In the genomic region with DNA sequence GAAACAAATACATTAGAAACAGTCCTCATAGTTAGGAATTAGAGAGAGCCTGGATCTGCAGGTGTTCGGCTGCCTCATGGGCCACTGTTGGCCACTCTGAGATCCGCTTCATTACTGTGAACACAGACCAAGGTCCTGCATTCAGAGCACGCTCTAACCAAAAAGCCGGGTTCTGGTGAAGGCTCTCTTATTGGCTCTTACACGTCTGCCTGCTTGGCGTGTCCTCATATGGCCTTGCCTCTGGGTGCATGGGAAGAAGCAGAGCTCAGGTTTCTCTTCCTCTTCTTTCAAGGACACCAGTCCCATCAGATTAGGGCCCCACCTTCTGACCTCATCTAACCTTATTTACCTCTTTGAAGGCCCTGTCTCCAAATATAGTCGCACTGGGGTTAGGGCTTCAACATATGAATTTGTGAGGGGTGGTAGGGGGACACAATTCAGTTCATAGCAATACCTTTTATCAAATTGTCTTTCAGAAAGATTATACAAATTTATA, we compare ENCODE assay signal across 9 cellular contexts. TPM values are rescaled to one million over a fixed set of nuclear protein-coding genes. Genes with fewer than 3 reads are reported as not detected.
A peak's percentile ranks its signal among the peaks of the same experiment; 100 is the strongest.
DNase-seq lines count a peak whose midpoint lies in the region; ATAC-seq, FAIRE-seq and TF ChIP-seq lines count a peak whose summit lies in the region.
"Had no signal": no experiment of that assay in that cellular context is flagged by ENCODE, and none has a peak within 500 bp of the region (broad histone marks: within the 10 kb centered on the region; RNA-seq: fewer than 3 reads in every experiment).

No MANE protein-coding gene starts in this region.

- no peak overlapping the region for H2AFZ ChIP-seq in GM23248

- FAIRE-seq in urothelium cell line (lab: Jason Lieb, UNC) = no peak

- H3K27me3 ChIP-seq in GM23248 (replicated peaks; ENCODE audit: insufficient read depth) = no peaks in the 10 kb centered on the region

- H3F3A ChIP-seq in GM23248 (ENCODE audit: insufficient read depth) = no peaks in the 10 kb centered on the region

- H3K4me2 ChIP-seq in GM23248 (ENCODE audit: unreplicated experiment) = no peak overlapping the region

- H3K27ac ChIP-seq in GM23248 = no peak overlapping the region

- H3K79me2 ChIP-seq in GM23248 (ENCODE audit: insufficient read depth) = no peaks in the 10 kb centered on the region

- DNase-seq in NCI-H1436 treated with DMSO at 0.1 percent for 48 hours (lab: John Stamatoyannopoulos, UW) (peak; percentile 53), erythroblast (lab: John Stamatoyannopoulos, UW) (peak; percentile 26 to 42), GM23248 (no peak), NCI-H226 (no peak), T-helper 1 cell (no peak), urothelium cell line (ENCODE audit: low spot score) (no peak)

- WGBS in GM23248 (ENCODE audit: low coverage in 1 of 2, low lambda C conversion rate in 2 of 2, missing lambda C conversion rate in 2 of 2), 2 experiments = 76 to 78% methylated on average over 7 of the region's 7 CpGs

- no peaks in the 10 kb centered on the region for H4K20me1 ChIP-seq in GM23248 (ENCODE audit: insufficient read depth)

- no peaks in the 10 kb centered on the region for H3K36me3 ChIP-seq in GM23248 (ENCODE audit: low read depth)

- no peak overlapping the region for H3K9ac ChIP-seq in GM23248

- H3K9me3 ChIP-seq in GM23248 (ENCODE audit: low read depth) = no peaks in the 10 kb centered on the region

- in situ Hi-C loops in GM23248 (cut with MboI) = no loop called here

- ATAC-seq in GM18909 (IDR thresholded peaks at IDR 0.05; ENCODE audit: poor library complexity, unreplicated experiment) (peak; percentile 99), HG02759 (IDR thresholded peaks at IDR 0.05; ENCODE audit: unreplicated experiment) (peak; percentile 99)
- ATAC-seq: Panc1 had no signal

- no peak overlapping the region for H3K4me3 ChIP-seq in GM23248

- no peaks in the 10 kb centered on the region for H3K9me2 ChIP-seq in GM23248 (ENCODE audit: insufficient read depth)

- H3K4me1 ChIP-seq in GM23248 (ENCODE audit: insufficient read depth) = no peaks in the 10 kb centered on the region

- TF ChIP-seq POLR2A in erythroblast (IDR thresholded peaks at IDR 0.05; ENCODE audit: low read length) = no peak

RNA-seq across cellular contexts. Expression of gene ELF2, which starts 37.1 kb away (rescaled TPM):
- 33.5 and 34.5 TPM in 2 replicates for total RNA-seq in GM23248 (2014; rRNA removed; shearing (Covaris generic))
- 17.6 and 18.8 TPM in 2 replicates for polyA plus RNA-seq in GM23248 (2016; fragmentation: Nextera tagmentation; extraction: Ambion mirVana)

Comparison
In these comparisons a context has a peak if more than half of its experiments do, and no peak if none do; other contexts are left out.
1. DNase-seq: peak in NCI-H1436 treated with DMSO at 0.1 percent for 48 hours (single experiment) and erythroblast (2 of 2); none in GM23248 (single experiment), NCI-H226 (single experiment), T-helper 1 cell (0 of 5) and urothelium cell line (single experiment).